In genomic region chr2:222393733-222394267, GRCh38 we compare ENCODE assay signal across 2 cellular contexts.
A peak's percentile ranks its signal among the peaks of the same experiment; 100 is the strongest.
TF ChIP-seq lines count a peak whose summit lies in the region.

No MANE protein-coding gene starts in this region.

TF ChIP-seq in HepG2, 621 proteins besides CTCF, POLR2A, EP300 and RAD21 (continued from another document):
- TF ChIP-seq ZNF260 (CRISPR knock-in tag; IDR thresholded peaks at IDR 0.05; ENCODE audit: borderline replicate concordance, low read depth) (no peak), MAFF (IDR thresholded peaks at IDR 0.05; ENCODE audit: low read depth, low read length) (peak; percentile 51)

TF ChIP-seq in WTC11, 78 proteins besides CTCF, POLR2A, EP300 and RAD21 (continued from another document):
- 0 out of 2 replicates have a peak, but pooled peaks have one; percentile 10 for TF ChIP-seq USF2 (CRISPR knock-in tag; IDR thresholded peaks at IDR 0.05)
